In the genomic region with DNA sequence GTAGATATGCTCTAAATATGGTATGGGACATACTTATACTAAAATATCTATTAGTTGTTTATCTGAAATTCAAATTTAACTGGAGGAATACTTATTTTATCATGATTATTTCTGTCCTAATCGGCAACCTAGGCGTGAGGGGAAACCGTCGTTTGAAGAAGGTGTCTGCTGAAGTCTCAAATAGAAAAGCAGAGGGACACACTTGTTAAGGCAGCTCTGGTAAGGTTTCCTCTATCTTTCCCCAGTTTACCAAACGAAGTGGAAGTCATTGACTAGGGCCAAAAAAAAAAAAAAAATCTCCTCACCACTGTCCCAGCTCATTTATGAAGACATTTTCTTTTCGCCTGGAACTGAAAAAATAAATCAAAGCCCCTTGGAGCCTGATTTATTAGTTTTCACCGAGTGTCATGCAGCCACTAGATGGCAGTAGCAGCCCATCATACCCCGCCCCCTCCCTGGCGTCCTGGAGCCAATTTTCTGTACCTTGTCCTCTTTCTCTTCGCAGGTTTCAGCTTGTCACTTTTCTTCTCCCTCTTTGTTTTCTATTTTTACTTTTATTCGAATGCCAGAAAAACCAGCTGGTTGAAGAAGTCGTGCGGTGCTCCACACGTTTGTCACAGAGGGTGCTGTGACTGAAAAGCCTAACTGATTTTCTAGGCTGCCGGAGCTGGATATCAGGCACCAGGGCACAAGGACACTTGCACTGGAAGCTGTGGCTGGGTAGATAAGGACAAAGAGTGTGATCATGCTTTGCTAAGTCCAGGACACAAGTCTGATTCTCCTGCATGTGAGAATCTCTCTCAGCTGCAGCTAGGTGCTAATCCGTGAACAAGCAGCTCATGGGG, we compare ENCODE assay signal across 8 cellular contexts.
A peak's percentile ranks its signal among the peaks of the same experiment; 100 is the strongest.
DNase-seq lines count a peak whose midpoint lies in the region; ATAC-seq and TF ChIP-seq lines count a peak whose summit lies in the region.

No MANE protein-coding gene starts in this region.

- H3K14ac ChIP-seq in mesenchymal stem cell (ENCODE audit: low read length in 2 of 2) = no peak overlapping the region

- ATAC-seq in CD8-positive, alpha-beta T cell = no peak
- ATAC-seq in GM19438 (IDR thresholded peaks at IDR 0.05; ENCODE audit: low read depth, unreplicated experiment) = peak; percentile 82
- peak; percentile 62 for ATAC-seq in HG03565 (IDR thresholded peaks at IDR 0.05; ENCODE audit: unreplicated experiment)

- no peak overlapping the region for H3K4me3 ChIP-seq in CD8-positive, alpha-beta T cell (ENCODE audit: low read depth, low read length)
- H3K4me3 ChIP-seq in mesenchymal stem cell (ENCODE audit: insufficient read depth in 1 of 2, low read depth in 1 of 2, low read length in 2 of 2) = no peak overlapping the region

- H3K4me3 Mint-ChIP-seq in CD8-positive, alpha-beta T cell = no peak overlapping the region

- intact Hi-C loops in CD8-positive, alpha-beta T cell (cut with DNase I, micrococcal nuclease) = no loop called here

- no peaks in the 10 kb centered on the region for H3K4me1 ChIP-seq in CD8-positive, alpha-beta T cell (ENCODE audit: insufficient read depth, low read length)
- peaks cover 4% of the 10 kb centered on the region for H3K4me1 ChIP-seq in mesenchymal stem cell (ENCODE audit: control insufficient read depth, insufficient read depth, low read depth, low read length)

- no peak overlapping the region for H2AFZ ChIP-seq in mesenchymal stem cell (ENCODE audit: low read depth, low read length)

- H2BK15ac ChIP-seq in mesenchymal stem cell (ENCODE audit: low read depth, poor library complexity, severe bottlenecking) = no peak overlapping the region

- WGBS in mesenchymal stem cell = 22% methylated on average over 16 of the region's 16 CpGs

- no peak overlapping the region for H3K18ac ChIP-seq in mesenchymal stem cell (ENCODE audit: low read depth in 1 of 2, low read length in 2 of 2)

- no peak overlapping the region for H4K8ac ChIP-seq in mesenchymal stem cell (ENCODE audit: low read length)

- no peaks in the 10 kb centered on the region for H3K36me3 ChIP-seq in CD8-positive, alpha-beta T cell (ENCODE audit: insufficient read depth, low read length)
- no peaks in the 10 kb centered on the region for H3K36me3 ChIP-seq in mesenchymal stem cell (ENCODE audit: control insufficient read depth in 1 of 2, insufficient read depth in 2 of 2, low read depth in 1 of 2, low read length in 2 of 2)

- CTCF ChIA-PET in CD8-positive, alpha-beta T cell (lab: Charles Lee) = interaction anchor here (0.6 to 3.8 kb wide), 13 partner anchors 9 to 444 kb away, joined by 3 to 18 read pairs (median 4); no protein-coding TSS in a partner anchor

- peak; percentile 78 for TF ChIP-seq CTCF in CD8-positive, alpha-beta T cell (IDR thresholded peaks at IDR 0.05)

- H3K9me3 ChIP-seq in CD8-positive, alpha-beta T cell (ENCODE audit: low read length) = no peaks in the 10 kb centered on the region
- no peaks in the 10 kb centered on the region for H3K9me3 ChIP-seq in mesenchymal stem cell (ENCODE audit: control insufficient read depth, low read length)

- no peak overlapping the region for H2BK120ac ChIP-seq in mesenchymal stem cell (ENCODE audit: low read depth, low read length)

- no peaks in the 10 kb centered on the region for H3K9me3 Mint-ChIP-seq in CD8-positive, alpha-beta T cell

- POLR2A ChIA-PET in CD8-positive, alpha-beta T cell (lab: Charles Lee) = no interaction called here

- H4K91ac ChIP-seq in mesenchymal stem cell (ENCODE audit: low read length) = no peak overlapping the region

- no peak overlapping the region for H3K4ac ChIP-seq in mesenchymal stem cell (ENCODE audit: low read depth in 1 of 2, low read length in 2 of 2)

- H3K4me1 Mint-ChIP-seq in CD8-positive, alpha-beta T cell (ENCODE audit: low read depth) = peaks cover 4% of the 10 kb centered on the region

- H3K27me3 Mint-ChIP-seq in CD8-positive, alpha-beta T cell (ENCODE audit: low read depth) = peaks cover 7% of the 10 kb centered on the region

- peak overlapping the region; percentile 78 for H3K4me2 ChIP-seq in mesenchymal stem cell (ENCODE audit: low read length, poor library complexity, severe bottlenecking)

- H2BK5ac ChIP-seq in mesenchymal stem cell (ENCODE audit: low read depth, low read length, poor library complexity, severe bottlenecking) = no peak overlapping the region

- no peak overlapping the region for H2BK12ac ChIP-seq in mesenchymal stem cell (ENCODE audit: low read length in 2 of 2)

- no peaks in the 10 kb centered on the region for H3K79me1 ChIP-seq in mesenchymal stem cell (replicated peaks; ENCODE audit: low read length, poor library complexity, severe bottlenecking)

- DNase-seq in CD8-positive, alpha-beta T cell = peak; percentile 4 to 62 (median 35)
- peak; percentile 12 to 83 for DNase-seq in NCI-H526 (lab: John Stamatoyannopoulos, UW)
- DNase-seq in activated CD4-positive, alpha-beta T cell treated with anti-CD3 and anti-CD28 coated beads, Interleukin-2, amount 50 U/mL, for 48 hours = peak; percentile 68 to 72
- DNase-seq in effector CD8-positive, alpha-beta T cell (lab: John Stamatoyannopoulos, UW) = peak; percentile 10
- peak; percentile 40 for DNase-seq in mesenchymal stem cell
- DNase-seq in stimulated activated CD8-positive, alpha-beta memory T cell treated with anti-CD3 and anti-CD28 coated beads, Interleukin-4, amount 100 ng/mL, for 24 hours (ENCODE audit: low read depth) = peak; percentile 47

- no peak overlapping the region for H2AK5ac ChIP-seq in mesenchymal stem cell (ENCODE audit: low read length, severe bottlenecking)

- no peaks in the 10 kb centered on the region for H3K36me3 Mint-ChIP-seq in CD8-positive, alpha-beta T cell

- no peaks in the 10 kb centered on the region for H3K27me3 ChIP-seq in CD8-positive, alpha-beta T cell (ENCODE audit: insufficient read depth, low read length)
- peaks cover 0 to 4% of the 10 kb centered on the region in 2 experiments for H3K27me3 ChIP-seq in mesenchymal stem cell (ENCODE audit: control insufficient read depth in 1 of 2, insufficient read depth in 1 of 2, low read length in 2 of 2)

- no peak overlapping the region for H3K9ac ChIP-seq in mesenchymal stem cell (ENCODE audit: low read length)

- H3K27ac ChIP-seq in CD8-positive, alpha-beta T cell (ENCODE audit: low read depth, low read length) = no peak overlapping the region
- H3K27ac ChIP-seq in mesenchymal stem cell (ENCODE audit: low read length, poor library complexity, severe bottlenecking) = no peak overlapping the region

- no peak overlapping the region for H3K23ac ChIP-seq in mesenchymal stem cell (ENCODE audit: low read length in 2 of 2)

- H3K27ac Mint-ChIP-seq in CD8-positive, alpha-beta T cell = no peak overlapping the region

Comparison
In these comparisons a context has a peak if more than half of its experiments do, and no peak if none do; other contexts are left out.
1. DNase-seq: peak in every context shown above with its lines; median percentile 70 in activated CD4-positive, alpha-beta T cell treated with anti-CD3 and anti-CD28 coated beads, Interleukin-2, amount 50 U/mL, for 48 hours; 48 in NCI-H526; 47 in stimulated activated CD8-positive, alpha-beta memory T cell treated with anti-CD3 and anti-CD28 coated beads, Interleukin-4, amount 100 ng/mL, for 24 hours; 40 in mesenchymal stem cell; 35 in CD8-positive, alpha-beta T cell; 10 in effector CD8-positive, alpha-beta T cell.